Comparison of ENCODE assay signal across 1 cellular context in genomic region chr3:156781310-156782230, GRCh38.
TF ChIP-seq lines count a peak whose summit lies in the region.

No MANE protein-coding gene starts in this region.

TF ChIP-seq in K562, 482 proteins besides CTCF, POLR2A, EP300 and RAD21 (continued from another document and continues in another):
- TF ChIP-seq CHD2 (IDR thresholded peaks at IDR 0.05; ENCODE audit: low read depth, low read length) (no peak), LCOR (CRISPR knock-in tag; IDR thresholded peaks at IDR 0.05) (no peak), GATAD2A (IDR thresholded peaks at IDR 0.05) (no peak), MCM5 (IDR thresholded peaks at IDR 0.05; ENCODE audit: low read depth) (no peak), PHF21A (IDR thresholded peaks at IDR 0.05; ENCODE audit: borderline replicate concordance, low read depth) (no peak), FOXM1 (IDR thresholded peaks at IDR 0.05; ENCODE audit: low read depth) (no peak), FOXM1 (CRISPR knock-in tag; IDR thresholded peaks at IDR 0.05; ENCODE audit: low read depth) (no peak), CTBP1 (IDR thresholded peaks at IDR 0.05; ENCODE audit: borderline replicate concordance) (peak; percentile 76), KLF1 (tag; IDR thresholded peaks at IDR 0.05) (no peak), POLR2B (IDR thresholded peaks at IDR 0.05; ENCODE audit: low read depth, partially characterized antibody) (no peak), HNRNPL (IDR thresholded peaks at IDR 0.05; ENCODE audit: low read depth, low read length) (no peak), ZNF699 (CRISPR knock-in tag; IDR thresholded peaks at IDR 0.05; ENCODE audit: insufficient replicate concordance) (no peak), IRF2 (CRISPR knock-in tag; IDR thresholded peaks at IDR 0.05) (no peak), ZNF644 (tag; IDR thresholded peaks at IDR 0.05; ENCODE audit: low read depth) (0 out of 2 replicates have a peak, but pooled peaks have one; percentile 28), NCOA4 (IDR thresholded peaks at IDR 0.05; ENCODE audit: partially characterized antibody) (no peak), MTA2 (IDR thresholded peaks at IDR 0.05; ENCODE audit: low read depth) (no peak), HCFC1 (IDR thresholded peaks at IDR 0.05; ENCODE audit: low read depth, low read length) (no peak), NCOA6 (IDR thresholded peaks at IDR 0.05) (no peak), ZBTB5 (IDR thresholded peaks at IDR 0.05) (no peak), NCOA1 (IDR thresholded peaks at IDR 0.05; ENCODE audit: low read depth) (0 out of 2 replicates have a peak, but pooled peaks have one; percentile 28), RBM34 (IDR thresholded peaks at IDR 0.05; ENCODE audit: borderline replicate concordance, insufficient read depth, low read length) (no peak), ZNF639 (CRISPR knock-in tag; conservative IDR thresholded peaks at IDR 0.05 in 1 of 2, IDR thresholded peaks at IDR 0.05 in 1 of 2) (peak in 1 of 2 experiments; percentile 71; a peak in 2 of 4 replicates), PHF20 (IDR thresholded peaks at IDR 0.05; ENCODE audit: partially characterized antibody) (no peak), ZNF121 (CRISPR knock-in tag; conservative IDR thresholded peaks at IDR 0.05) (no peak), SMARCC2 (IDR thresholded peaks at IDR 0.05; ENCODE audit: low read depth) (peak; percentile 76), SMARCB1 (IDR thresholded peaks at IDR 0.05; ENCODE audit: insufficient read length, low read depth) (no peak), ZNF165 (CRISPR knock-in tag; IDR thresholded peaks at IDR 0.05; ENCODE audit: borderline replicate concordance) (no peak), STAT6 (CRISPR knock-in tag; IDR thresholded peaks at IDR 0.05) (no peak), TRIM24 (IDR thresholded peaks at IDR 0.05) (peak; percentile 72 to 83), FOXA1 (IDR thresholded peaks at IDR 0.05; ENCODE audit: borderline replicate concordance) (no peak), BHLHE40 (IDR thresholded peaks at IDR 0.05; ENCODE audit: low read length) (no peak), ZNF174 (CRISPR knock-in tag; IDR thresholded peaks at IDR 0.05) (no peak), TBP (optimal IDR thresholded peaks at IDR 0.05; ENCODE audit: low read depth, low read length) (no peak), ZNF24 (IDR thresholded peaks at IDR 0.05) (peak; percentile 98), USF1 (CRISPR knock-in tag; IDR thresholded peaks at IDR 0.05) (no peak), RNF219 (CRISPR knock-in tag; IDR thresholded peaks at IDR 0.05) (no peak), ZNF668 (CRISPR knock-in tag; IDR thresholded peaks at IDR 0.05) (no peak), RBFOX2 (IDR thresholded peaks at IDR 0.05; ENCODE audit: low read depth, low read length) (no peak), HIVEP1 (CRISPR knock-in tag; IDR thresholded peaks at IDR 0.05) (no peak), ZNF277 (CRISPR knock-in tag; IDR thresholded peaks at IDR 0.05; ENCODE audit: borderline replicate concordance) (no peak), ZNF143 (CRISPR knock-in tag; IDR thresholded peaks at IDR 0.05) (no peak), ZBTB11 (CRISPR knock-in tag; IDR thresholded peaks at IDR 0.05) (no peak), ZNF224 (CRISPR knock-in tag; IDR thresholded peaks at IDR 0.05) (no peak), FOXK2 (conservative IDR thresholded peaks at IDR 0.05 in 1 of 2, IDR thresholded peaks at IDR 0.05 in 1 of 2; ENCODE audit: low read depth in 2 of 2) (peak; percentile 57 to 73; a peak in 2 of 4 replicates), CEBPG (CRISPR knock-in tag; IDR thresholded peaks at IDR 0.05) (no peak), CEBPG (tag; conservative IDR thresholded peaks at IDR 0.05 in 1 of 2, IDR thresholded peaks at IDR 0.05 in 1 of 2) (0 out of 4 replicates have a peak, but pooled peaks of 1 of the 2 experiments have one; percentile 21), MLX (CRISPR knock-in tag; conservative IDR thresholded peaks at IDR 0.05) (no peak), U2AF1 (optimal IDR thresholded peaks at IDR 0.05; ENCODE audit: low read depth, low read length) (no peak), SMARCE1 (IDR thresholded peaks at IDR 0.05) (peak; percentile 95), TEAD1 (CRISPR knock-in tag; IDR thresholded peaks at IDR 0.05) (no peak), ZNF408 (CRISPR knock-in tag; IDR thresholded peaks at IDR 0.05; ENCODE audit: low read depth) (no peak), STAG1 (CRISPR knock-in tag; IDR thresholded peaks at IDR 0.05; ENCODE audit: borderline replicate concordance) (no peak), GTF2E2 (tag; IDR thresholded peaks at IDR 0.05) (no peak), HNRNPH1 (optimal IDR thresholded peaks at IDR 0.05; ENCODE audit: low read depth, low read length) (no peak), CGGBP1 (CRISPR knock-in tag; IDR thresholded peaks at IDR 0.05) (no peak), MIER1 (IDR thresholded peaks at IDR 0.05; ENCODE audit: low read depth) (no peak), ZNF263 (CRISPR knock-in tag; IDR thresholded peaks at IDR 0.05; ENCODE audit: borderline replicate concordance) (no peak), PHB (CRISPR knock-in tag; IDR thresholded peaks at IDR 0.05) (no peak), SMARCA4 (IDR thresholded peaks at IDR 0.05) (peak; percentile 95), NR3C1 (CRISPR knock-in tag; IDR thresholded peaks at IDR 0.05) (no peak), ZNF75A (CRISPR knock-in tag; IDR thresholded peaks at IDR 0.05) (no peak), IFI16 (CRISPR knock-in tag; IDR thresholded peaks at IDR 0.05) (no peak), NBN (IDR thresholded peaks at IDR 0.05; ENCODE audit: low read depth) (peak; percentile 54; the same call in 1 of the 2 replicates), BRD4 (IDR thresholded peaks at IDR 0.05) (no peak), NONO (IDR thresholded peaks at IDR 0.05; ENCODE audit: low read depth in 2 of 2, low read length in 1 of 2) (no peak), LARP7 (IDR thresholded peaks at IDR 0.05) (no peak), FOXJ2 (tag; IDR thresholded peaks at IDR 0.05) (no peak), CBFA2T2 (conservative IDR thresholded peaks at IDR 0.05) (peak; percentile 48), HNRNPLL (IDR thresholded peaks at IDR 0.05; ENCODE audit: low read depth, low read length, poor library complexity, severe bottlenecking) (no peak), ZNF444 (CRISPR knock-in tag; IDR thresholded peaks at IDR 0.05) (no peak), PURB (CRISPR knock-in tag; IDR thresholded peaks at IDR 0.05; ENCODE audit: low read depth) (no peak)
